Comparison of ENCODE assay signal across 8 cellular contexts in the genomic region with DNA sequence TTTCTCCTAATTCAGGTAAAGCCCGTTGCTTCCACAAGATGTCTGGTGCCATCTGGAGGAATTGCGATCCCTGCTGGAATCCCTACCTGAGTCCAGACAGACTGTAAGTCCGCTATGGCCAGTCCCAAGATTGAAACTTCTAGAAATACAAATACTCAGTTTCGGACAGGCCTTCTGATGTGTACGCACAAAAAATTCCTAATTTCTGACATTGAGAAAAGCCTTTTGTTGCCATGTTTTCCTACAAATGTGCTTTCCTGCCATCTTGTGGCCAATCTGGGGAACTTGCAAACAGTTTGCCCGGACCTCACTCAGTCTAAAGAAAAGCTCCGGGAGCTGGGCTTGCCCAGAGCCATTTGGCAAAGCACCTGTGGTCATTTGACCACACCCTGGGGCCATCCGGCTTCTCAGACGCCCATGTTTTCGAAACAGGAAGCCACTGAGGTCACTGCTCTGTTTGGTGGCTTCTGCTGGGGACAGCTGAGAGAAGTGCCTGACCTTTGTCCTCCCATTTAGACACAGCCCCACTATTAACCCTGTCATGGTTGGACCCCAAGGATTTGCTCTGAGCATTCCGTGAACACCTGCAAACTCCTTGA.
A peak's percentile ranks its signal among the peaks of the same experiment; 100 is the strongest.
DNase-seq lines count a peak whose midpoint lies in the region; ATAC-seq lines count a peak whose summit lies in the region.

No MANE protein-coding gene starts in this region.

- in situ Hi-C loops in ACHN (cut with HindIII; ENCODE audit: low pct_ligation_motif_present, low pct_unique_long_range_greater_than_20kb, low sequenced_read_pairs), result no loop called here

- peak; percentile 61 for DNase-seq in ACHN
- DNase-seq in NCI-H2196 treated with DMSO at 0.1 percent for 48 hours (lab: John Stamatoyannopoulos, UW; ENCODE audit: unreplicated experiment), result peak; percentile 38
- peak; percentile 24 to 25 for DNase-seq in activated CD4-positive, alpha-beta T cell treated with anti-CD3 and anti-CD28 coated beads for 24 hours (ENCODE audit: low read depth in 2 of 2)
- peak; percentile 80 for DNase-seq in dermis blood vessel endothelial cell
- peak; percentile 92 for DNase-seq in left lobe of liver (ENCODE audit: low spot score)
- DNase-seq in stimulated activated CD4-positive, alpha-beta T cell treated with anti-CD3 and anti-CD28 coated beads, Interleukin-4, amount 100 ng/mL, for 4 hours, result peak; percentile 31 to 44

- ATAC-seq in GM18511 (IDR thresholded peaks at IDR 0.05; ENCODE audit: unreplicated experiment) (peak; percentile 91), HG03097 (IDR thresholded peaks at IDR 0.05; ENCODE audit: low FRiP score, unreplicated experiment) (peak; percentile 83), left lobe of liver (peak; percentile 94)

Comparison
In these comparisons a context has a peak if more than half of its experiments do, and no peak if none do; other contexts are left out.
1. Peak in every context shown above with its lines: DNase-seq and ATAC-seq.
2. DNase-seq: peak in every context shown above with its lines; median percentile 92 in left lobe of liver; 80 in dermis blood vessel endothelial cell; 61 in ACHN; 38 in NCI-H2196 treated with DMSO at 0.1 percent for 48 hours; 38 in stimulated activated CD4-positive, alpha-beta T cell treated with anti-CD3 and anti-CD28 coated beads, Interleukin-4, amount 100 ng/mL, for 4 hours; 24 in activated CD4-positive, alpha-beta T cell treated with anti-CD3 and anti-CD28 coated beads for 24 hours.